In the genomic region with DNA sequence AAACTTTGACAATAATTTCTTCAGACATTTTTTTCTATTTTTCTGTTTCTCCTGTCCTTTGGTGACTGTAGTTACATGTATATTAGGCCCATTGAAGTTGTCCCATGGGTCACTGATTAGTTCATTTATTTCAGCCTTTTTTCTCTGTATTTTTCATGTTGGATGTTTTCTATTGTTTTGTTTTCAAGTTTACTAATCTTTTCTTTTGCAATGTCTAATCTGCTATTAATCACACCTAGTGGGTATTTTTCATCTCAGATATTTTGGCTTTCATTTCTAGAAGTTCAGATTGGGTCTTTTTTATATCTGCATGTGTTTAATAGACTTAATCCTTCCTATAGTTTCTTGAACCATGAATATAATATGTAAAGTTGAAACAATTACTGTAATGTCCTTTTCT, we compare ENCODE assay signal across 27 cellular contexts.
"Had no signal": no experiment of that assay in that cellular context is flagged by ENCODE, and none has a peak within 500 bp of the region (broad histone marks: within the 10 kb centered on the region; RNA-seq: fewer than 3 reads in every experiment).

No MANE protein-coding gene starts in this region.

- H3K4me3 ChIP-seq: colonic mucosa, esophagus squamous epithelium, gastrocnemius medialis, heart right ventricle, left lung, lower lobe of right lung, mucosa of descending colon had no signal

- H3K36me3 ChIP-seq: colonic mucosa, esophagus squamous epithelium, gastrocnemius medialis, heart right ventricle, left lung, lower lobe of right lung had no signal

- FAIRE-seq: endometrium had no signal

- DNase-seq: colonic mucosa; cortex of kidney; effector CD8-positive, alpha-beta T cell; effector memory CD8-positive, alpha-beta T cell; endodermal cell; erythroblast; esophagus squamous epithelium; foreskin fibroblast; foreskin melanocyte; gastrocnemius medialis; glutamatergic neuron; head of caudate nucleus; heart right ventricle; hippocampal formation; islet precursor cell; kidney; kidney glomerular epithelial cell; left colon; left lung; left ventricle myocardium superior; lower lobe of right lung; mesenchymal stem cell; mucosa of descending colon; naive B cell had no signal

- H3K4me1 ChIP-seq: colonic mucosa, left lung, lower lobe of right lung had no signal

- H3K9me3 ChIP-seq: colonic mucosa, esophagus squamous epithelium, gastrocnemius medialis, heart right ventricle, left lung, lower lobe of right lung, mucosa of descending colon had no signal

- H3K27ac ChIP-seq: colonic mucosa, epithelial cell of prostate, esophagus squamous epithelium, gastrocnemius medialis, heart right ventricle, left lung, lower lobe of right lung had no signal

- ATAC-seq: effector memory CD8-positive, alpha-beta T cell; esophagus mucosa; gastrocnemius medialis; heart right ventricle; left colon; left lung; left ventricle myocardium superior; lower lobe of right lung; mucosa of descending colon had no signal

- H3K27me3 ChIP-seq: colonic mucosa, esophagus squamous epithelium, gastrocnemius medialis, heart right ventricle, left lung had no signal
